Comparison of ENCODE assay signal across 7 cellular contexts in the genomic region with DNA sequence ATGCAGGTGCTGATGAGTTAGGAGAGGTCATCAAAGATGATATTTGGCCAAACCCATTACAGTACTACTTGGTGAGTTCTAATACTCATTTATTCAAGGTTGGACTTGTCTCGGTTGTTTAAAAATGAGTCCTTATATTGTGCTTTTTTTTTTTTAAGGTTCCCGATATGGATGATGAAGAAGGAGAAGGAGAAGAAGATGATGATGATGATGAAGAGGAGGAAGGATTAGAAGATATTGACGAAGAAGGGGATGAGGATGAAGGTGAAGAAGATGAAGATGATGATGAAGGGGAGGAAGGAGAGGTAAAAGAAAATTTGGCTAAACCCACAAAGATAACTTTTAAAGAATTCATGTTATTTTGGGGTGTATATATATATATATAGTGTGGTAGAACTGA. TPM values are rescaled to one million over a fixed set of nuclear protein-coding genes. Genes with fewer than 3 reads are reported as not detected.
A peak's percentile ranks its signal among the peaks of the same experiment; 100 is the strongest.
DNase-seq lines count a peak whose midpoint lies in the region; ATAC-seq and TF ChIP-seq lines count a peak whose summit lies in the region.
"Not testable (repeated sequence)": the region's sequence is repeated elsewhere in the genome, so short reads cannot be mapped to it uniquely, and the experiment has no call there.

No MANE protein-coding gene starts in this region.

- CTCF ChIA-PET in Caco-2 (lab: Charles Lee) = not testable (repeated sequence)
- CTCF ChIA-PET in WTC11 (lab: Charles Lee) = interaction anchor here (0.6 kb wide), 1 partner anchor 9 kb away, joined by 3 read pairs; a partner anchor contains a TSS

- not testable (repeated sequence) for H3K4me3 ChIP-seq in Caco-2 (ENCODE audit: low read depth, low read length)

- not testable (repeated sequence) for H3K27me3 ChIP-seq in Caco-2 (replicated peaks; ENCODE audit: control insufficient read depth, insufficient read depth, low read length)

- H3K4me3 Mint-ChIP-seq in Caco-2 (ENCODE audit: unreplicated experiment); WTC11; chondrocyte (ENCODE audit: unreplicated experiment); naive thymus-derived CD8-positive, alpha-beta T cell: not testable (repeated sequence)
- H3K4me3 Mint-ChIP-seq in activated T-cell treated with anti-CD3 and anti-CD28 coated beads, Interleukin-2, amount 50 U/mL, for 4 hours = peak overlapping the region; percentile 5
- peak overlapping the region; percentile 17 for H3K4me3 Mint-ChIP-seq in activated naive CD8-positive, alpha-beta T cell
- H3K4me3 Mint-ChIP-seq in stimulated activated memory B cell treated with anti-CD40 and anti-IgM and Interleukin-4, amounts not matched to agents 10 μg/mL and 1 μg/mL and 100 μg/mL, for 72 hours = peak overlapping the region; percentile 34

- H3K27me3 Mint-ChIP-seq in Caco-2 (ENCODE audit: insufficient read depth, unreplicated experiment); WTC11 (ENCODE audit: low read depth); activated T-cell treated with anti-CD3 and anti-CD28 coated beads, Interleukin-2, amount 50 U/mL, for 4 hours (ENCODE audit: low read depth); activated naive CD8-positive, alpha-beta T cell; chondrocyte (ENCODE audit: low read depth); naive thymus-derived CD8-positive, alpha-beta T cell; stimulated activated memory B cell treated with anti-CD40 and anti-IgM and Interleukin-4, amounts not matched to agents 10 μg/mL and 1 μg/mL and 100 μg/mL, for 72 hours: not testable (repeated sequence)

- intact Hi-C loops in Caco-2 (cut with micrococcal nuclease; ENCODE audit: unreplicated experiment) = not testable (repeated sequence)

- POLR2A ChIA-PET in Caco-2 (lab: Charles Lee) = interaction anchor here (0.7 kb wide), 1 partner anchor 13 kb away, joined by 3 read pairs; no protein-coding TSS in a partner anchor
- POLR2A ChIA-PET in WTC11 (lab: Charles Lee); naive thymus-derived CD8-positive, alpha-beta T cell (lab: Charles Lee): not testable (repeated sequence)

- not testable (repeated sequence) for H3K36me3 ChIP-seq in Caco-2 (ENCODE audit: control insufficient read depth, insufficient read depth, low read length)

- not testable (repeated sequence) for H3K4me1 ChIP-seq in Caco-2

- TF ChIP-seq CTCF in Caco-2 (IDR thresholded peaks at IDR 0.05; ENCODE audit: insufficient read depth in 1 of 2, low read depth in 1 of 2, low read length in 1 of 2, severe bottlenecking in 1 of 2, unreplicated experiment in 1 of 2); WTC11 (IDR thresholded peaks at IDR 0.05); chondrocyte (IDR thresholded peaks at IDR 0.05): not testable (repeated sequence)

- BruUV-seq in Caco-2 (replicated peaks; lab: Mats Ljungman, UMichigan) = not testable (repeated sequence)

- H3K36me3 Mint-ChIP-seq in Caco-2 (ENCODE audit: insufficient read depth, unreplicated experiment) (peaks cover 92% of the 10 kb centered on the region), WTC11 (peaks cover 63% of the 10 kb centered on the region), chondrocyte (ENCODE audit: low read depth) (peaks cover 27% of the 10 kb centered on the region)
- H3K36me3 Mint-ChIP-seq in activated T-cell treated with anti-CD3 and anti-CD28 coated beads, Interleukin-2, amount 50 U/mL, for 4 hours (ENCODE audit: insufficient read depth) = peaks cover 42% of the 10 kb centered on the region
- H3K36me3 Mint-ChIP-seq in activated naive CD8-positive, alpha-beta T cell = peaks cover 15% of the 10 kb centered on the region
- peaks cover 0 to 66% (median 14%) of the 10 kb centered on the region in 3 donors for H3K36me3 Mint-ChIP-seq in naive thymus-derived CD8-positive, alpha-beta T cell
- H3K36me3 Mint-ChIP-seq in stimulated activated memory B cell treated with anti-CD40 and anti-IgM and Interleukin-4, amounts not matched to agents 10 μg/mL and 1 μg/mL and 100 μg/mL, for 72 hours = peaks cover 50% of the 10 kb centered on the region

- ATAC-seq in WTC11; activated T-cell treated with anti-CD3 and anti-CD28 coated beads, Interleukin-2, amount 50 U/mL, for 4 hours; naive thymus-derived CD8-positive, alpha-beta T cell; stimulated activated memory B cell treated with anti-CD40 and anti-IgM and Interleukin-4, amounts not matched to agents 10 μg/mL and 1 μg/mL and 100 μg/mL, for 72 hours: not testable (repeated sequence)

- H3K27ac Mint-ChIP-seq in Caco-2 (ENCODE audit: unreplicated experiment) (peak overlapping the region; percentile 24), WTC11 (peak overlapping the region; percentile 38), chondrocyte (ENCODE audit: unreplicated experiment) (peak overlapping the region; percentile 72)
- peak overlapping the region; percentile 18 for H3K27ac Mint-ChIP-seq in activated naive CD8-positive, alpha-beta T cell
- peak overlapping the region in 6 of 10 donors; percentile 11 to 92 (median 62) for H3K27ac Mint-ChIP-seq in naive thymus-derived CD8-positive, alpha-beta T cell
- peak overlapping the region; percentile 77 for H3K27ac Mint-ChIP-seq in stimulated activated memory B cell treated with anti-CD40 and anti-IgM and Interleukin-4, amounts not matched to agents 10 μg/mL and 1 μg/mL and 100 μg/mL, for 72 hours

- not testable (repeated sequence) for H3K9me3 ChIP-seq in Caco-2

- H3K4me1 Mint-ChIP-seq in Caco-2 (ENCODE audit: low read depth, unreplicated experiment) = peaks cover 24% of the 10 kb centered on the region
- peaks cover 18% of the 10 kb centered on the region for H3K4me1 Mint-ChIP-seq in WTC11
- peaks cover 20% of the 10 kb centered on the region for H3K4me1 Mint-ChIP-seq in activated T-cell treated with anti-CD3 and anti-CD28 coated beads, Interleukin-2, amount 50 U/mL, for 4 hours (ENCODE audit: low read depth)
- H3K4me1 Mint-ChIP-seq in activated naive CD8-positive, alpha-beta T cell (ENCODE audit: low read depth) = peaks cover 26% of the 10 kb centered on the region
- peaks cover 31% of the 10 kb centered on the region for H3K4me1 Mint-ChIP-seq in chondrocyte (ENCODE audit: low read depth)
- H3K4me1 Mint-ChIP-seq in naive thymus-derived CD8-positive, alpha-beta T cell = peaks cover 15 to 28% (median 24%) of the 10 kb centered on the region in 4 donors
- H3K4me1 Mint-ChIP-seq in stimulated activated memory B cell treated with anti-CD40 and anti-IgM and Interleukin-4, amounts not matched to agents 10 μg/mL and 1 μg/mL and 100 μg/mL, for 72 hours = peaks cover 34% of the 10 kb centered on the region

- H3K9me3 Mint-ChIP-seq in Caco-2 (ENCODE audit: unreplicated experiment); WTC11; activated T-cell treated with anti-CD3 and anti-CD28 coated beads, Interleukin-2, amount 50 U/mL, for 4 hours; activated naive CD8-positive, alpha-beta T cell (ENCODE audit: low read depth); chondrocyte (ENCODE audit: low read depth); naive thymus-derived CD8-positive, alpha-beta T cell; stimulated activated memory B cell treated with anti-CD40 and anti-IgM and Interleukin-4, amounts not matched to agents 10 μg/mL and 1 μg/mL and 100 μg/mL, for 72 hours: not testable (repeated sequence)

- not testable (repeated sequence) for DNase-seq in Caco-2; WTC11 (ENCODE audit: low spot score); activated T-cell treated with anti-CD3 and anti-CD28 coated beads, Interleukin-2, amount 50 U/mL, for 4 hours; chondrocyte (ENCODE audit: low spot score); naive thymus-derived CD8-positive, alpha-beta T cell

RNA-seq across cellular contexts. Expression of a gene that starts 4.7 kb away (rescaled TPM):
- total RNA-seq in Caco-2 (2022) = 710 and 745 TPM in 2 replicates
- total RNA-seq in WTC11 (2021) = 1,083 to 1,129 TPM (median 1,086 TPM) in 3 replicates
- total RNA-seq in activated T-cell treated with anti-CD3 and anti-CD28 coated beads, Interleukin-2, amount 50 U/mL, for 4 hours = 100 to 1,000 TPM; 761 to 865 (median 792) TPM
- 235 to 266 TPM (median 255 TPM) in 3 replicates for total RNA-seq in chondrocyte
- total RNA-seq in naive thymus-derived CD8-positive, alpha-beta T cell = 100 to 1,000 TPM; 314 to 325 TPM
- 100 to 1,000 TPM; 179 to 229 (median 209) TPM for polyA plus RNA-seq in naive thymus-derived CD8-positive, alpha-beta T cell

RNA-seq across cellular contexts. Expression of a gene that starts 8.6 kb away (rescaled TPM):
- total RNA-seq in Caco-2 (2022) (1.6 and 2.1 TPM in 2 replicates), WTC11 (2021) (24.1 to 28.9 TPM (median 27.5 TPM) in 3 replicates), chondrocyte (3.1 to 4.2 TPM (median 4.2 TPM) in 3 replicates)
- total RNA-seq in activated T-cell treated with anti-CD3 and anti-CD28 coated beads, Interleukin-2, amount 50 U/mL, for 4 hours = 10 to 100 TPM in 1 of 3 donors, 1 to 10 TPM in 2; 5.5 to 10.1 (median 8.1) TPM
- 1 to 10 TPM; 1.8 to 2.2 TPM for total RNA-seq in naive thymus-derived CD8-positive, alpha-beta T cell
- polyA plus RNA-seq in naive thymus-derived CD8-positive, alpha-beta T cell = 1 to 10 TPM in 2 of 3 donors, under 1 TPM in 1; 0.98 to 1.5 (median 1.0) TPM

RNA-seq across cellular contexts. Expression of a gene that starts 30.2 kb away (rescaled TPM):
- total RNA-seq in Caco-2 (2022) (71.0 and 73.7 TPM in 2 replicates), WTC11 (2021) (39.7 to 46.3 TPM (median 45.2 TPM) in 3 replicates), chondrocyte (23.6 to 24.7 TPM (median 24.3 TPM) in 3 replicates)
- total RNA-seq in activated T-cell treated with anti-CD3 and anti-CD28 coated beads, Interleukin-2, amount 50 U/mL, for 4 hours = 10 to 100 TPM; 41.7 to 44.9 (median 43.3) TPM
- 10 to 100 TPM; 24.2 to 30.7 TPM for total RNA-seq in naive thymus-derived CD8-positive, alpha-beta T cell
- polyA plus RNA-seq in naive thymus-derived CD8-positive, alpha-beta T cell = 10 to 100 TPM; 51.7 to 75.5 (median 64.3) TPM

RNA-seq across cellular contexts. Expression of a gene that starts 37.1 kb away (rescaled TPM):
- total RNA-seq in Caco-2 (2022) (80.2 and 80.8 TPM in 2 replicates), WTC11 (2021) (57.5 to 71.1 TPM (median 64.5 TPM) in 3 replicates), chondrocyte (23.4 to 41.0 TPM (median 24.0 TPM) in 3 replicates)
- 10 to 100 TPM; 27.4 to 37.4 (median 32.0) TPM for total RNA-seq in activated T-cell treated with anti-CD3 and anti-CD28 coated beads, Interleukin-2, amount 50 U/mL, for 4 hours
- 1 to 10 TPM; 6.0 to 8.3 TPM for total RNA-seq in naive thymus-derived CD8-positive, alpha-beta T cell
- 1 to 10 TPM; 2.7 to 4.1 (median 3.9) TPM for polyA plus RNA-seq in naive thymus-derived CD8-positive, alpha-beta T cell

Comparison
In these comparisons a context has a peak if more than half of its experiments do, and no peak if none do; other contexts are left out.
1. H3K27ac Mint-ChIP-seq: peak in every context shown above with its lines; median percentile 77 in stimulated activated memory B cell treated with anti-CD40 and anti-IgM and Interleukin-4, amounts not matched to agents 10 μg/mL and 1 μg/mL and 100 μg/mL, for 72 hours; 72 in chondrocyte; 62 in naive thymus-derived CD8-positive, alpha-beta T cell; 38 in WTC11; 24 in Caco-2; 18 in activated naive CD8-positive, alpha-beta T cell.